In genomic region chr6:87543836-87544735, GRCh38 we compare ENCODE assay signal across 17 cellular contexts.
"Had no signal": no experiment of that assay in that cellular context is flagged by ENCODE, and none has a peak within 500 bp of the region (broad histone marks: within the 10 kb centered on the region; RNA-seq: fewer than 3 reads in every experiment).

No MANE protein-coding gene starts in this region.

- H3K9me3 ChIP-seq: thyroid gland had no signal

- H3K27ac ChIP-seq: thyroid gland had no signal

- FAIRE-seq: urothelium cell line had no signal

- H3K4me1 Mint-ChIP-seq: brain; central memory CD8-positive, alpha-beta T cell; WTC11 had no signal

- H3K27me3 ChIP-seq: thyroid gland had no signal

- H3K4me3 ChIP-seq: thyroid gland had no signal

- H3K27ac Mint-ChIP-seq: activated CD4-positive, alpha-beta T cell treated with anti-CD3 and anti-CD28 coated beads, Interleukin-2, amount 10 ng/mL, durations not matched to agents 24 days and 14 days; WTC11 had no signal

- DNase-seq: activated CD4-positive, alpha-beta T cell treated with anti-CD3 and anti-CD28 coated beads, Interleukin-2, amount 10 ng/mL, durations not matched to agents 24 days and 14 days; activated effector memory CD4-positive, alpha-beta T cell treated with anti-CD3 and anti-CD28 coated beads, Interleukin-2, amount 50 U/mL, for 16 hours; activated T-cell treated with anti-CD3 and anti-CD28 coated beads, Interleukin-2, amount 50 U/mL, for 1 hour; amniotic stem cell; cortex of kidney; effector CD8-positive, alpha-beta T cell; foreskin melanocyte; head of caudate nucleus; stimulated activated CD4-positive, alpha-beta T cell treated with anti-CD3 and anti-CD28 coated beads, Interleukin-15, amount 100 ng/mL, for 24 hours; stimulated activated CD4-positive, alpha-beta T cell treated with anti-CD3 and anti-CD28 coated beads, Interleukin-4, amount 100 ng/mL, for 4 hours; thyroid gland had no signal

- H3K27me3 Mint-ChIP-seq: activated CD4-positive, alpha-beta T cell treated with anti-CD3 and anti-CD28 coated beads, Interleukin-2, amount 10 ng/mL, durations not matched to agents 24 days and 14 days; central memory CD8-positive, alpha-beta T cell had no signal

- H3K4me1 ChIP-seq: thyroid gland had no signal

- H3K9me3 Mint-ChIP-seq: activated naive CD4-positive, alpha-beta T cell treated with anti-CD3 and anti-CD28 coated beads, Interleukin-2, amount 50 U/mL, for 72 hours had no signal

- H3K4me3 Mint-ChIP-seq: activated CD4-positive, alpha-beta T cell treated with anti-CD3 and anti-CD28 coated beads, Interleukin-2, amount 10 ng/mL, durations not matched to agents 24 days and 14 days; brain; central memory CD8-positive, alpha-beta T cell; WTC11 had no signal

- ATAC-seq: activated naive CD4-positive, alpha-beta T cell treated with anti-CD3 and anti-CD28 coated beads, Interleukin-2, amount 50 U/mL, for 72 hours; left lobe of liver; WTC11 had no signal
